In genomic region chr20:15235799-15236198, GRCh38 we compare ENCODE assay signal across 24 cellular contexts.
"Had no signal": no experiment of that assay in that cellular context is flagged by ENCODE, and none has a peak within 500 bp of the region (broad histone marks: within the 10 kb centered on the region; RNA-seq: fewer than 3 reads in every experiment).

No MANE protein-coding gene starts in this region.

- H3K27me3 Mint-ChIP-seq: activated CD4-positive, alpha-beta memory T cell treated with anti-CD3 and anti-CD28 coated beads for 36 hours; activated naive CD8-positive, alpha-beta T cell; progenitor cell of endocrine pancreas had no signal

- H3K4me1 Mint-ChIP-seq: natural killer cell had no signal

- H3K4me1 ChIP-seq: body of pancreas, tibial nerve, uterus had no signal

- H3K27ac ChIP-seq: body of pancreas, coronary artery, foreskin keratinocyte, tibial nerve, uterus, WERI-Rb-1 had no signal

- H3K27me3 ChIP-seq: body of pancreas, foreskin keratinocyte, tibial nerve, uterus had no signal

- ATAC-seq: body of pancreas, foreskin keratinocyte, natural killer cell, right cardiac atrium had no signal

- H3K9me3 ChIP-seq: body of pancreas, tibial nerve, uterus had no signal

- H3K27ac Mint-ChIP-seq: activated CD4-positive, alpha-beta memory T cell treated with anti-CD3 and anti-CD28 coated beads for 36 hours; activated naive CD8-positive, alpha-beta T cell; natural killer cell; progenitor cell of endocrine pancreas had no signal

- H3K36me3 ChIP-seq: tibial nerve, uterus, WERI-Rb-1 had no signal

- H3K36me3 Mint-ChIP-seq: activated CD4-positive, alpha-beta memory T cell treated with anti-CD3 and anti-CD28 coated beads for 36 hours; activated naive CD8-positive, alpha-beta T cell; natural killer cell had no signal

- DNase-seq: activated CD4-positive, alpha-beta memory T cell treated with anti-CD3 and anti-CD28 coated beads for 36 hours; activated gamma-delta T cell; activated T-cell treated with anti-CD3 and anti-CD28 coated beads, Interleukin-2, amount 50 U/mL, for 48 hours; amniotic stem cell; body of pancreas; central memory CD4-positive, alpha-beta T cell; effector CD4-positive, alpha-beta T cell; foreskin keratinocyte; glutamatergic neuron; kidney glomerular epithelial cell; mesenchymal stem cell; natural killer cell; right cardiac atrium; small intestine; stimulated activated CD4-positive, alpha-beta T cell treated with anti-CD3 and anti-CD28 coated beads, Interleukin-4, amount 100 ng/mL, for 4 hours; stimulated activated CD8-positive, alpha-beta memory T cell treated with anti-CD3 and anti-CD28 coated beads, Interleukin-4, amount 100 ng/mL, for 48 hours; stimulated activated naive CD4-positive, alpha-beta T cell treated with Interleukin-2 at 50 U/mL for 16 hours; substantia nigra; uterus; WERI-Rb-1 had no signal

- H3K4me3 ChIP-seq: body of pancreas, coronary artery, tibial nerve, uterus had no signal

- H3K4me3 Mint-ChIP-seq: activated CD4-positive, alpha-beta memory T cell treated with anti-CD3 and anti-CD28 coated beads for 36 hours; activated naive CD8-positive, alpha-beta T cell; natural killer cell had no signal
